ENCODE assay signal across 8 cellular contexts in the genomic region with DNA sequence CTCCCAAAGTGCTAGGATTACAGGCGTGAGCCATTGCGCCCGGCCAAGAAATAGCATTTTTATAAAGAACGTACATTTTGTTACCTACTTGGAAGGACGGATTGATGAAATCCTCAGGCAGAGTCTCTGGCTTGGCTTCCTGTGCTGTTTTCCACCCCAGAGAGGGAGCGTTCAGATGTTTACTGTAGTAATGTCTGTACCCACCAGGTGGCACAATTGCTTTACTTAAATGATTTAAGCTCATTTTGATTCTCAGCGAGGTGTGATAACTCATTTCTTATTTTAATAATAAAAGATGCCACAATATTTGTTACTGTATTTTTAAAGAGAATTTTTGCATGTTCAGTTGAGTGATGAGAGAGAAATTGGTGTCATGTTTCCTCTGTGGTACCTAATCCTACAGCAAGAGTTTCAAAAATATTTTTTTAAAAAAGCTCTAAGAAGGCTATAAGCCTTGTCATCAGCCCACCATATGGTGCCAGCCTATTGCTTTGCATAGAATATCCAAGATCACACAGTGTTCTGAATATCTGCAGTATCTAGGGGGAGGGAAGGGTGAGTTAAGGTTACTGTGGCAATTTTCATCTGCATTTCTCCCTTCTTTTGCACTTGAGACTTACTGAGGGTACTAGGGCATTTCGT.
DNase-seq lines count a peak whose midpoint lies in the region; ATAC-seq and TF ChIP-seq lines count a peak whose summit lies in the region.

No MANE protein-coding gene starts in this region.

- H3K9me3 ChIP-seq in Loucy (ENCODE audit: insufficient read depth, low read depth, low read length) (no peaks in the 10 kb centered on the region), prostate gland (no peaks in the 10 kb centered on the region)

- no peak for TF ChIP-seq POLR2A in prostate gland (IDR thresholded peaks at IDR 0.05)

- no peaks in the 10 kb centered on the region for H3K36me3 Mint-ChIP-seq in activated naive CD8-positive, alpha-beta T cell treated with anti-CD3 and anti-CD28 coated beads for 36 hours

- no peaks in the 10 kb centered on the region for H3K9me3 Mint-ChIP-seq in activated naive CD8-positive, alpha-beta T cell treated with anti-CD3 and anti-CD28 coated beads for 36 hours

- H3K4me1 ChIP-seq in Loucy (ENCODE audit: insufficient read depth, low read length, poor library complexity, severe bottlenecking) = peaks cover 9% of the 10 kb centered on the region
- H3K4me1 ChIP-seq in prostate gland (replicated peaks) = peaks cover 7% of the 10 kb centered on the region

- DNase-seq in ELF-1 (ENCODE audit: low read depth, low spot score) = peak; percentile 64
- peak; percentile 75 for DNase-seq in RWPE1 (ENCODE audit: low spot score)
- DNase-seq in activated naive CD8-positive, alpha-beta T cell treated with anti-CD3 and anti-CD28 coated beads for 36 hours = peak; percentile 14
- peak in 36 of 42 donors; percentile 4 to 89 (median 58) for DNase-seq in head of caudate nucleus
- DNase-seq in prostate gland (ENCODE audit: low spot score) = peak; percentile 77

- no peak overlapping the region for H3K4me3 Mint-ChIP-seq in activated naive CD8-positive, alpha-beta T cell treated with anti-CD3 and anti-CD28 coated beads for 36 hours

- H3F3A ChIP-seq in Loucy (ENCODE audit: low read depth) = 0 out of 2 replicates have a peak, but pooled peaks cover 4% of the 10 kb centered on the region

- TF ChIP-seq CTCF in Loucy (conservative IDR thresholded peaks at IDR 0.05; ENCODE audit: low read length) (peak; percentile 73), RWPE1 (conservative IDR thresholded peaks at IDR 0.05; ENCODE audit: low read depth) (peak; percentile 73), prostate gland (IDR thresholded peaks at IDR 0.05) (peak in 3 of 4 experiments; percentile 77 to 83 (median 78))

- H3K27ac ChIP-seq in RWPE1 = no peak overlapping the region
- no peak overlapping the region for H3K27ac ChIP-seq in prostate gland

- peaks cover 86% of the 10 kb centered on the region for H3K79me2 ChIP-seq in Loucy (ENCODE audit: insufficient read depth, low read length)

- peaks cover 7% of the 10 kb centered on the region; the same call in 1 of the 2 replicates for H3K36me3 ChIP-seq in Loucy (ENCODE audit: insufficient read depth, low read length)
- H3K36me3 ChIP-seq in prostate gland = no peaks in the 10 kb centered on the region

- ATAC-seq in HG03095 (IDR thresholded peaks at IDR 0.05; ENCODE audit: unreplicated experiment) (no peak), GM21360 (IDR thresholded peaks at IDR 0.05; ENCODE audit: unreplicated experiment) (no peak)

- WGBS in prostate gland = 17% methylated on average over 8 of the region's 8 CpGs

- H3K9me2 ChIP-seq in Loucy (replicated peaks; ENCODE audit: low read depth, low read length) = no peaks in the 10 kb centered on the region

- intact Hi-C loops in head of caudate nucleus (cut with DNase I) = loop anchor here (10.0 kb wide), 2 partner anchors 220 to 600 kb away; no protein-coding TSS in a partner anchor
- intact Hi-C loops in prostate gland (cut with DNase I) = loop anchor here (5.0 to 10.0 kb wide), 4 partner anchors 170 to 598 kb away; no protein-coding TSS in a partner anchor

- peaks cover 43% of the 10 kb centered on the region for H4K20me1 ChIP-seq in Loucy (ENCODE audit: insufficient read depth, low read length, poor library complexity, severe bottlenecking)

- H3K27ac Mint-ChIP-seq in activated naive CD8-positive, alpha-beta T cell treated with anti-CD3 and anti-CD28 coated beads for 36 hours = no peak overlapping the region

- no peak overlapping the region for H3K4me2 ChIP-seq in Loucy (ENCODE audit: low read depth, low read length, poor library complexity, severe bottlenecking)

- H3K27me3 ChIP-seq in Loucy (ENCODE audit: insufficient read depth, low read length, poor library complexity, severe bottlenecking) (no peaks in the 10 kb centered on the region), prostate gland (replicated peaks; ENCODE audit: insufficient read depth) (no peaks in the 10 kb centered on the region)

- H3K4me3 ChIP-seq in Loucy (ENCODE audit: low read length, poor library complexity, severe bottlenecking) (no peak overlapping the region), prostate gland (no peak overlapping the region)

- CTCF ChIA-PET in RWPE1 (lab: Yijun Ruan, JAX) = interaction anchor here (0.5 to 1.4 kb wide), 11 partner anchors 10 to 490 kb away, joined by 3 to 6 read pairs (median 3); no protein-coding TSS in a partner anchor

- H3K27me3 Mint-ChIP-seq in activated naive CD8-positive, alpha-beta T cell treated with anti-CD3 and anti-CD28 coated beads for 36 hours = no peaks in the 10 kb centered on the region

- H3K9ac ChIP-seq in Loucy (ENCODE audit: low read depth, low read length, poor library complexity, severe bottlenecking) = no peak overlapping the region

- peaks cover 31% of the 10 kb centered on the region for H3K4me1 Mint-ChIP-seq in activated naive CD8-positive, alpha-beta T cell treated with anti-CD3 and anti-CD28 coated beads for 36 hours

- POLR2A ChIA-PET in RWPE1 (lab: Yijun Ruan, JAX; ENCODE audit: low non-redundant PET) = no interaction called here

- no peak overlapping the region for H2AFZ ChIP-seq in Loucy (ENCODE audit: low read length)

Comparison
In these comparisons a context has a peak if more than half of its experiments do, and no peak if none do; other contexts are left out.
1. DNase-seq: peak in every context shown above with its lines; median percentile 77 in prostate gland; 75 in RWPE1; 64 in ELF-1; 58 in head of caudate nucleus; 14 in activated naive CD8-positive, alpha-beta T cell treated with anti-CD3 and anti-CD28 coated beads for 36 hours.